In the genomic region with DNA sequence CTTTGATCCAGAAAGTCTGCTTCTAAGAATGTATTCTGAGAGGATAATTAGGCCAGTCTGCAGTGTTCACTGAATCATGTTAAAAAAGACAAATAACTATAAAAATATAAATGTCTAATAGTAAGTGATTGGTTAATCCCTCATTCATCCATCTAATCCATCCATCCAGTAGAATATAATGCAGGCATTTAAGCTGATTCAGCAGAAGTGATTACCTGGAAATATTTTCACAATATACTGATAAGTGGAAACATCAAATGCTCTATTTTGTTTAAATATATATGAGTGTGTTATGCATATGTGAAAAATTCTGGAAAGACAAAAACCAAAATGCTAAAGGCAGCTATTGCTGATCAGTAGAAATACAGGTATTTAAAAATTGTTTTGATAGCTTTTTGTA, we compare ENCODE assay signal across 1 cellular context.
TF ChIP-seq lines count a peak whose summit lies in the region.

No MANE protein-coding gene starts in this region.

TF ChIP-seq in HEK293, 187 proteins besides CTCF, POLR2A, EP300 and RAD21 (continued from another document):
- no peak for TF ChIP-seq ZNF280C (tag by site-specific recombination; IDR thresholded peaks at IDR 0.05)
TF ChIP-seq in HEK293: peak in this region for 1.
